11 cellular contexts compared by ENCODE assay signal in the genomic region with DNA sequence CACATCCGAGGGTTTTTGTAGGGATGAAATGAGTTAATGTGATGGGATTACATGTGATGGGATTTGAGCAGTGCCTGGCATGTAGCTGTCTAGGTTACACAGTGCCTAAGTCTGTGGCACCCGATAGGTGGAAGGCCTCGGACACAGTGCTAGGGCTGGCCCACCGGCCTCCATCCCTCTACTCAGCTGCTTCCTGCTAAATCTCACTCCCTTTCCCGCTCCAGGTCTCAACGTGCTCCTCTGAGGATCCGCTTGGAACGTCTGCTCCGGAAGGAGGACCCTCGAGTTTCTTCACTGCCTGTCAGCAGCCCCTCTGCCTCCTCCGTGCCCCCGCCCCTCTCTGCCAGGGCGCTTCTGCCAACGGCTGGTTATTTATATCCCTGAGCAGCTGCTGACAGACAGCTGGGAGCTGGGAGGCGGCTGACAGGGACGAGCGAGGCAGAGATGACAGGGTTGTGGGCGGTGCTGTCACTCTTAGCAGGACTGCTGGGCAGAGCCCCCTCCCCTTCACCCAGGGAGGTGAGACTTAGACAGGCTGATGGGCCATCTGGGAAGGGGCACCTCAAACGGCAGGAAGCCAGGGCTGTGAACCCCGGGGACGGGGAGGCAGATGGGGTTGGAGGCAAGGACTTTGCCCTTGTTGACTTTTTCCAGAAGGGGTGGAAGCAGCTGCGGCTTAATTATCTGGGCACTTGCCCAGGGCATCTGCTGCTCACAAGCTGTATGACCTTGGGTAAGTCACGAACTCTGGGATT. TPM values are rescaled to one million over a fixed set of nuclear protein-coding genes. Genes with fewer than 3 reads are reported as not detected.
A peak's percentile ranks its signal among the peaks of the same experiment; 100 is the strongest.
DNase-seq lines count a peak whose midpoint lies in the region; ATAC-seq, FAIRE-seq and TF ChIP-seq lines count a peak whose summit lies in the region.
"Had no signal": no experiment of that assay in that cellular context is flagged by ENCODE, and none has a peak within 500 bp of the region (broad histone marks: within the 10 kb centered on the region; RNA-seq: fewer than 3 reads in every experiment).

No MANE protein-coding gene starts in this region.

- POLR2A ChIA-PET in OCI-LY7 (lab: Charles Lee) = interaction anchor here (0.6 kb wide), 1 partner anchor 1986 kb away, joined by 3 read pairs; no protein-coding TSS in a partner anchor

- H3K36me3 ChIP-seq in OCI-LY7 (ENCODE audit: insufficient read depth, low read length) (no peaks in the 10 kb centered on the region), right atrium auricular region (no peaks in the 10 kb centered on the region), small intestine (ENCODE audit: control insufficient read depth in 2 of 2, insufficient read depth in 2 of 2, low read length in 2 of 2) (no peaks in the 10 kb centered on the region)

- intact Hi-C loops in OCI-LY7 (cut with micrococcal nuclease; ENCODE audit: unreplicated experiment) = loop anchor here (5.0 to 10.0 kb wide), 3 partner anchors 145 to 297 kb away; a partner anchor contains a TSS

- no peaks in the 10 kb centered on the region for H3K79me2 ChIP-seq in OCI-LY7 (ENCODE audit: insufficient read depth, low read depth, low read length)

- H3K4me2 ChIP-seq in OCI-LY7 (ENCODE audit: low read length) = peak overlapping the region; percentile 79

- H4K20me1 ChIP-seq in OCI-LY7 (ENCODE audit: insufficient read depth, low read length) = no peaks in the 10 kb centered on the region

- no peak for ATAC-seq in HG03045 (IDR thresholded peaks at IDR 0.05; ENCODE audit: unreplicated experiment)
- ATAC-seq: activated CD4-positive, CD25-positive, alpha-beta regulatory T cell treated with anti-CD3 and anti-CD28 coated beads, Interleukin-2, amount 50 U/mL, for 24 hours had no signal

- no peak for FAIRE-seq in small intestine (lab: Jason Lieb, UNC)
- FAIRE-seq: A204.1 had no signal

- H3K9me2 ChIP-seq in OCI-LY7 (ENCODE audit: insufficient read depth, low read length) = no peaks in the 10 kb centered on the region

- H3K27ac ChIP-seq in OCI-LY7 (ENCODE audit: low read depth, low read length, poor library complexity, severe bottlenecking) (no peak overlapping the region), right atrium auricular region (peak overlapping the region; percentile 49 to 52), small intestine (ENCODE audit: low read depth in 1 of 2, low read length in 1 of 2) (no peak overlapping the region)

- WGBS in small intestine, 3 donors = 9 to 17% (median 16%) methylated on average over 23 of the region's 23 CpGs

- DNase-seq in NCI-H2081 (lab: John Stamatoyannopoulos, UW) (peak; percentile 48 to 79), NCI-H2081 treated with DMSO at 0.1 percent for 48 hours (lab: John Stamatoyannopoulos, UW) (no peak), OCI-LY7 (ENCODE audit: low spot score) (peak; percentile 38), right atrium auricular region (ENCODE audit: low spot score) (no peak), small intestine (peak; percentile 60), CD1c-positive myeloid dendritic cell (ENCODE audit: extremely low spot score) (no peak), NCI-H2029 (lab: John Stamatoyannopoulos, UW) (no peak)
- DNase-seq: activated naive CD4-positive, alpha-beta T cell treated with anti-CD3 and anti-CD28 coated beads, Interleukin-2, amount 10 ng/mL, durations not matched to agents 7 days and 5 days had no signal

- H3K9me3 ChIP-seq in OCI-LY7 (ENCODE audit: low read length) (no peaks in the 10 kb centered on the region), right atrium auricular region (no peaks in the 10 kb centered on the region), small intestine (ENCODE audit: control insufficient read depth, low read depth) (no peaks in the 10 kb centered on the region)

- CTCF ChIA-PET in OCI-LY7 (lab: Charles Lee; ENCODE audit: unreplicated experiment) = no interaction called here

- H3K27me3 ChIP-seq in right atrium auricular region = no peaks in the 10 kb centered on the region
- no peaks in the 10 kb centered on the region for H3K27me3 ChIP-seq in small intestine (ENCODE audit: control insufficient read depth in 2 of 2, insufficient read depth in 2 of 2, low read length in 2 of 2)

- no TSS peak for BruUV-seq in OCI-LY7 (replicated peaks; lab: Mats Ljungman, UMichigan)

- TF ChIP-seq CTCF in OCI-LY7 (conservative IDR thresholded peaks at IDR 0.05; ENCODE audit: low read length) (no peak), right atrium auricular region (IDR thresholded peaks at IDR 0.05) (no peak)

- H3K4me1 ChIP-seq in OCI-LY7 (ENCODE audit: insufficient read depth, low read length, poor library complexity, severe bottlenecking) (peaks cover 74% of the 10 kb centered on the region), right atrium auricular region (peaks cover 0 to 20% of the 10 kb centered on the region in 2 donors), small intestine (ENCODE audit: control insufficient read depth in 2 of 2, insufficient read depth in 1 of 2, low read depth in 1 of 2, low read length in 1 of 2) (no peaks in the 10 kb centered on the region)

- H3K4me3 ChIP-seq in OCI-LY7 (ENCODE audit: low read depth, low read length, poor library complexity, severe bottlenecking) (peak overlapping the region; percentile 11), right atrium auricular region (no peak overlapping the region), small intestine (ENCODE audit: low read depth in 1 of 2, low read length in 2 of 2) (no peak overlapping the region)

- peak overlapping the region; percentile 19; the same call in 1 of the 2 replicates for H2AFZ ChIP-seq in OCI-LY7 (ENCODE audit: low read length)

RNA-seq across cellular contexts. Expression of a gene that starts 26.6 kb away (rescaled TPM):
- total RNA-seq in OCI-LY7 (2014; rRNA removed; shearing (Covaris generic)) = not detected in 2 replicates
- total RNA-seq in OCI-LY7 (2022) (not detected in 2 replicates), right atrium auricular region (1 to 10 TPM; 6.6 to 8.2 TPM)
- 1 to 10 TPM in 1 of 3 donors, not detected in 2; 3.0 TPM for polyA plus RNA-seq in small intestine

Comparison
In these comparisons a context has a peak if more than half of its experiments do, and no peak if none do; other contexts are left out.
1. DNase-seq: peak in NCI-H2081 (2 of 2), OCI-LY7 (single experiment) and small intestine (single experiment); none in NCI-H2081 treated with DMSO at 0.1 percent for 48 hours (single experiment), right atrium auricular region (single experiment), CD1c-positive myeloid dendritic cell (single experiment) and NCI-H2029 (single experiment).
2. H3K27ac ChIP-seq: peak in right atrium auricular region (2 of 2); none in OCI-LY7 (single experiment) and small intestine (0 of 2).
3. RNA of a gene that starts 26.6 kb away (total RNA-seq): 6.6 to 8.2 TPM in right atrium auricular region; not detected in OCI-LY7; every median in the first group is over 4 times any median in the second.